ENCODE assay signal across 8 cellular contexts in genomic region chr11:66126064-66126463, GRCh38. TPM values are rescaled to one million over a fixed set of nuclear protein-coding genes. Genes with fewer than 3 reads are reported as not detected.
DNase-seq lines count a peak whose midpoint lies in the region; ATAC-seq lines count a peak whose summit lies in the region.

No MANE protein-coding gene starts in this region.

- no peaks in the 10 kb centered on the region for H3K9me3 ChIP-seq in GM23248 (ENCODE audit: low read depth)
- no peaks in the 10 kb centered on the region for H3K9me3 ChIP-seq in mesodermal cell (ENCODE audit: control insufficient read depth, low read length)

- H3K4me1 Mint-ChIP-seq in activated naive CD4-positive, alpha-beta T cell treated with anti-CD3 and anti-CD28 coated beads, Interleukin-2, amount 10 ng/mL, durations not matched to agents 7 days and 5 days: peaks cover 60% of the 10 kb centered on the region

- H3K4me3 Mint-ChIP-seq in activated naive CD4-positive, alpha-beta T cell treated with anti-CD3 and anti-CD28 coated beads, Interleukin-2, amount 10 ng/mL, durations not matched to agents 7 days and 5 days: peak overlapping the region; percentile 62

- H3K27ac Mint-ChIP-seq in activated naive CD4-positive, alpha-beta T cell treated with anti-CD3 and anti-CD28 coated beads, Interleukin-2, amount 10 ng/mL, durations not matched to agents 7 days and 5 days: peak overlapping the region; percentile 97

- DNase-seq in CD1c-positive myeloid dendritic cell (ENCODE audit: extremely low spot score): peak; percentile 69
- no peak for DNase-seq in GM23248
- DNase-seq in activated naive CD4-positive, alpha-beta T cell treated with anti-CD3 and anti-CD28 coated beads, Interleukin-2, amount 10 ng/mL, durations not matched to agents 7 days and 5 days: no peak
- DNase-seq in NCI-H2029 (lab: John Stamatoyannopoulos, UW): no peak
- no peak for DNase-seq in HuH-7 (ENCODE audit: low spot score)
- no peak for DNase-seq in NCI-H2081 (lab: John Stamatoyannopoulos, UW)

- H3K27me3 Mint-ChIP-seq in activated naive CD4-positive, alpha-beta T cell treated with anti-CD3 and anti-CD28 coated beads, Interleukin-2, amount 10 ng/mL, durations not matched to agents 7 days and 5 days: no peaks in the 10 kb centered on the region

- H3K27me3 ChIP-seq in GM23248 (replicated peaks; ENCODE audit: insufficient read depth): no peaks in the 10 kb centered on the region

- H3K4me1 ChIP-seq in GM23248 (ENCODE audit: insufficient read depth) (peaks cover 49% of the 10 kb centered on the region), mesodermal cell (ENCODE audit: control insufficient read depth, insufficient read depth, low read length, poor library complexity, severe bottlenecking) (peaks cover 46% of the 10 kb centered on the region)

- H3K36me3 Mint-ChIP-seq in activated naive CD4-positive, alpha-beta T cell treated with anti-CD3 and anti-CD28 coated beads, Interleukin-2, amount 10 ng/mL, durations not matched to agents 7 days and 5 days: peaks cover 13% of the 10 kb centered on the region

- H3K4me3 ChIP-seq in GM23248: no peak overlapping the region
- no peak overlapping the region for H3K4me3 ChIP-seq in mesodermal cell (ENCODE audit: extremely low read depth, insufficient read depth, low read length, poor library complexity, severe bottlenecking)

- in situ Hi-C loops in GM23248 (cut with MboI): no loop called here

- no peak overlapping the region for H3K4me2 ChIP-seq in GM23248 (ENCODE audit: unreplicated experiment)

- H3K9me3 Mint-ChIP-seq in activated naive CD4-positive, alpha-beta T cell treated with anti-CD3 and anti-CD28 coated beads, Interleukin-2, amount 10 ng/mL, durations not matched to agents 7 days and 5 days: no peaks in the 10 kb centered on the region

- H3K9me2 ChIP-seq in GM23248 (ENCODE audit: insufficient read depth): no peaks in the 10 kb centered on the region

- H3F3A ChIP-seq in GM23248 (ENCODE audit: insufficient read depth): peaks cover 53% of the 10 kb centered on the region

- H3K27ac ChIP-seq in GM23248: peak overlapping the region; percentile 99
- H3K27ac ChIP-seq in mesodermal cell (ENCODE audit: low read depth, low read length, severe bottlenecking): peak overlapping the region; percentile 88

- H3K9ac ChIP-seq in GM23248: peak overlapping the region; percentile 95; the same call in 1 of the 2 replicates

- H3K79me2 ChIP-seq in GM23248 (ENCODE audit: insufficient read depth): peaks cover 100% of the 10 kb centered on the region

- H4K20me1 ChIP-seq in GM23248 (ENCODE audit: insufficient read depth): no peaks in the 10 kb centered on the region

- WGBS in GM23248 (ENCODE audit: low coverage in 1 of 2, low lambda C conversion rate in 2 of 2, missing lambda C conversion rate in 2 of 2), 2 experiments: 84 to 87% methylated on average over 3 of the region's 3 CpGs
- 83 to 100% methylated on average over 2 to 3 of the region's 3 CpGs for WGBS in mesodermal cell (ENCODE audit: insufficient coverage in 2 of 2), 2 experiments

- no peak overlapping the region for H2AFZ ChIP-seq in GM23248

- ATAC-seq in HG03521 (IDR thresholded peaks at IDR 0.05; ENCODE audit: unreplicated experiment): no peak

- CTCF ChIA-PET in activated naive CD4-positive, alpha-beta T cell treated with anti-CD3 and anti-CD28 coated beads, Interleukin-2, amount 10 ng/mL, durations not matched to agents 7 days and 5 days (lab: Charles Lee): interaction anchor here (0.7 to 2.9 kb wide), 7 partner anchors 10 to 58 kb away, joined by 3 to 19 read pairs (median 7); no protein-coding TSS in a partner anchor

- H3K36me3 ChIP-seq in GM23248 (ENCODE audit: low read depth) (no peaks in the 10 kb centered on the region), mesodermal cell (ENCODE audit: control insufficient read depth, insufficient read depth, low read length) (peaks cover 5% of the 10 kb centered on the region)

RNA-seq across cellular contexts. Expression of gene PACS1, which starts 56.0 kb away (rescaled TPM):
- total RNA-seq in GM23248 (2014; rRNA removed; shearing (Covaris generic)): 44.6 and 48.9 TPM in 2 replicates
- polyA plus RNA-seq in GM23248 (2016; fragmentation: Nextera tagmentation; extraction: Ambion mirVana): 33.2 and 36.0 TPM in 2 replicates
- 94.8 TPM for polyA plus RNA-seq in mesodermal cell (2013, experiment 1 of 2)
- 81.1 TPM for polyA plus RNA-seq in mesodermal cell (2013, experiment 2 of 2)
